Comparison of ENCODE assay signal across 8 cellular contexts in genomic region chr11:44162004-44162403, GRCh38.
"Had no signal": no experiment of that assay in that cellular context is flagged by ENCODE, and none has a peak within 500 bp of the region (broad histone marks: within the 10 kb centered on the region; RNA-seq: fewer than 3 reads in every experiment).

No MANE protein-coding gene starts in this region.

- ATAC-seq: HCT116, HepG2 had no signal

- H3K27ac ChIP-seq: GM23248, HL-60 had no signal

- H3K9me3 ChIP-seq: HAP-1 had no signal

- H3K27ac Mint-ChIP-seq: HFFc6 had no signal

- DNase-seq: GM23248, GOT3, H7, HFFc6 had no signal

- H3K4me3 Mint-ChIP-seq: HFFc6 had no signal

- H3K9me3 Mint-ChIP-seq: HFFc6 had no signal

- H3K4me3 ChIP-seq: GM23248, HAP-1 had no signal

- H3K36me3 ChIP-seq: HAP-1 had no signal
